33 cellular contexts compared by ENCODE assay signal in genomic region chr14:80699861-80700260, GRCh38.
DNase-seq lines count a peak whose midpoint lies in the region; ATAC-seq and TF ChIP-seq lines count a peak whose summit lies in the region.
"Had no signal": no experiment of that assay in that cellular context is flagged by ENCODE, and none has a peak within 500 bp of the region (broad histone marks: within the 10 kb centered on the region; RNA-seq: fewer than 3 reads in every experiment).

No MANE protein-coding gene starts in this region.

- no peaks in the 10 kb centered on the region for H3K4me1 Mint-ChIP-seq in T-cell
- H3K4me1 Mint-ChIP-seq in chondrocyte (ENCODE audit: low read depth), result no peaks in the 10 kb centered on the region
- H3K4me1 Mint-ChIP-seq: endodermal cell had no signal

- no peak overlapping the region for H3K18ac ChIP-seq in trophoblast cell (ENCODE audit: low read length)

- no peaks in the 10 kb centered on the region for H3K79me2 ChIP-seq in parathyroid adenoma
- no peaks in the 10 kb centered on the region for H3K79me2 ChIP-seq in trophoblast cell (ENCODE audit: control insufficient read depth, insufficient read depth, low read length, poor library complexity)
- H3K79me2 ChIP-seq: hepatocyte had no signal

- H2BK12ac ChIP-seq in trophoblast cell (ENCODE audit: low read length), result no peak overlapping the region

- no peak for TF ChIP-seq CTCF in parathyroid adenoma (IDR thresholded peaks at IDR 0.05)
- no peak for TF ChIP-seq CTCF in chondrocyte (IDR thresholded peaks at IDR 0.05)

- H3K4me2 ChIP-seq in parathyroid adenoma (ENCODE audit: low read length) (no peak overlapping the region), trophoblast cell (ENCODE audit: low read length) (no peak overlapping the region)
- H3K4me2 ChIP-seq: BLaER1, hepatocyte had no signal

- H3K4me3 Mint-ChIP-seq in T-cell (no peak overlapping the region), chondrocyte (ENCODE audit: unreplicated experiment) (no peak overlapping the region)
- H3K4me3 Mint-ChIP-seq: dendritic cell treated with granulocyte-macrophage colony-stimulating factor and Interleukin-4, amounts not matched to agents 40 ng/mL and 50 ng/mL, for 4 days; endodermal cell; T-helper 1 cell treated with Interleukin-12 subunit alpha and Interleukin-12 subunit beta and Interleukin-4 antibody, amounts not matched to agents 30 μg/mL and 1 μg/mL, for 36 hours had no signal

- peaks cover 11% of the 10 kb centered on the region for H3K36me3 Mint-ChIP-seq in T-cell
- H3K36me3 Mint-ChIP-seq in chondrocyte (ENCODE audit: low read depth), result peaks cover 1% of the 10 kb centered on the region

- H2BK5ac ChIP-seq in trophoblast cell (ENCODE audit: low read depth, low read length, poor library complexity), result no peak overlapping the region

- DNase-seq in trophoblast cell, result no peak
- no peak for DNase-seq in T-cell
- DNase-seq in COLO668 (lab: John Stamatoyannopoulos, UW; ENCODE audit: unreplicated experiment), result no peak
- DNase-seq in chondrocyte (ENCODE audit: low spot score), result no peak
- DNase-seq: activated CD4-positive, CD25-positive, alpha-beta regulatory T cell treated with anti-CD3 and anti-CD28 coated beads, Interleukin-2, amount 50 U/mL, for 72 hours; activated gamma-delta T cell; activated T-cell treated with anti-CD3 and anti-CD28 coated beads, Interleukin-2, amount 50 U/mL, for 1 hour; central memory CD4-positive, alpha-beta T cell; COR-L47; DMS79; endodermal cell; foreskin fibroblast; GDM1; NCI-H1092 treated with DMSO at 0.1 percent for 48 hours; NCI-H187 treated with DMSO at 0.1 percent for 48 hours; NCI-H345; NCI-H748 treated with DMSO at 0.1 percent for 48 hours; stimulated activated CD4-positive, alpha-beta T cell treated with anti-CD3 and anti-CD28 coated beads, Interleukin-12 subunit alpha, Interleukin-12 subunit beta, amount 100 ng/mL, for 4 hours; stimulated activated CD4-positive, alpha-beta T cell treated with anti-CD3 and anti-CD28 coated beads, Interleukin-4, amount 100 ng/mL, for 1 hour; testis; uterus had no signal

- H3K23ac ChIP-seq in trophoblast cell (ENCODE audit: low read length), result no peak overlapping the region

- ATAC-seq in GM18519 (IDR thresholded peaks at IDR 0.05; ENCODE audit: low FRiP score, unreplicated experiment), result peak; percentile 43
- peak; percentile 54 for ATAC-seq in GM21390 (IDR thresholded peaks at IDR 0.05; ENCODE audit: unreplicated experiment)
- peak; percentile 51 for ATAC-seq in HG03103 (IDR thresholded peaks at IDR 0.05; ENCODE audit: low read depth, unreplicated experiment)
- no peak for ATAC-seq in T-cell (replicated peaks in 1 of 4)
- ATAC-seq: esophagus mucosa, sciatic nerve had no signal

- H3K36me3 ChIP-seq in parathyroid adenoma (ENCODE audit: control insufficient read depth, insufficient read depth, low read length) (no peaks in the 10 kb centered on the region), trophoblast cell (ENCODE audit: control insufficient read depth in 1 of 2, insufficient read depth in 2 of 2, low read length in 2 of 2) (no peaks in the 10 kb centered on the region)
- H3K36me3 ChIP-seq: HAP-1, uterus had no signal

- H2AFZ ChIP-seq in parathyroid adenoma (peak overlapping the region; percentile 62), trophoblast cell (ENCODE audit: insufficient read depth, low read length, poor library complexity) (no peak overlapping the region)
- H2AFZ ChIP-seq: hepatocyte had no signal

- H3K27ac ChIP-seq in parathyroid adenoma (no peak overlapping the region), trophoblast cell (ENCODE audit: low read depth, low read length) (no peak overlapping the region)
- H3K27ac ChIP-seq: BLaER1, hepatocyte, SK-N-MC, testis, uterus had no signal

- H3K9ac ChIP-seq in parathyroid adenoma (no peak overlapping the region), trophoblast cell (ENCODE audit: low read length) (no peak overlapping the region)
- H3K9ac ChIP-seq: BLaER1 had no signal

- H3K27me3 ChIP-seq in parathyroid adenoma (ENCODE audit: control insufficient read depth, insufficient read depth, low read length) (no peaks in the 10 kb centered on the region), trophoblast cell (ENCODE audit: insufficient read depth, low read length) (no peaks in the 10 kb centered on the region)
- H3K27me3 ChIP-seq: BLaER1, hepatocyte, testis, uterus had no signal

- H3K79me1 ChIP-seq in trophoblast cell (ENCODE audit: low read length), result no peaks in the 10 kb centered on the region

- peaks cover 12% of the 10 kb centered on the region for H3K4me1 ChIP-seq in parathyroid adenoma
- H3K4me1 ChIP-seq in trophoblast cell (ENCODE audit: control insufficient read depth in 1 of 2, insufficient read depth in 2 of 2, low read length in 2 of 2), result no peaks in the 10 kb centered on the region
- H3K4me1 ChIP-seq: BLaER1, testis, uterus had no signal

- H3K9me3 Mint-ChIP-seq in T-cell (no peaks in the 10 kb centered on the region), chondrocyte (ENCODE audit: low read depth) (peaks cover 2% of the 10 kb centered on the region)
- H3K9me3 Mint-ChIP-seq: dendritic cell treated with granulocyte-macrophage colony-stimulating factor and Interleukin-4, amounts not matched to agents 40 ng/mL and 50 ng/mL, for 4 days; endodermal cell; T-helper 1 cell treated with Interleukin-12 subunit alpha and Interleukin-12 subunit beta and Interleukin-4 antibody, amounts not matched to agents 30 μg/mL and 1 μg/mL, for 36 hours had no signal

- no peak overlapping the region for H4K12ac ChIP-seq in trophoblast cell (ENCODE audit: low read depth, low read length)

- no peak overlapping the region for H3K14ac ChIP-seq in trophoblast cell (ENCODE audit: low read length)

- H3K27me3 Mint-ChIP-seq in T-cell (no peaks in the 10 kb centered on the region), chondrocyte (ENCODE audit: low read depth) (no peaks in the 10 kb centered on the region)
- H3K27me3 Mint-ChIP-seq: dendritic cell treated with granulocyte-macrophage colony-stimulating factor and Interleukin-4, amounts not matched to agents 40 ng/mL and 50 ng/mL, for 4 days had no signal

- no peak overlapping the region for H2BK120ac ChIP-seq in trophoblast cell (ENCODE audit: insufficient read depth, low read length, poor library complexity)

- CTCF ChIA-PET in T-cell (lab: Charles Lee), result no interaction called here

- POLR2A ChIA-PET in T-cell (lab: Charles Lee), result no interaction called here

- H3K27ac Mint-ChIP-seq in T-cell, result no peak overlapping the region
- H3K27ac Mint-ChIP-seq in chondrocyte (ENCODE audit: unreplicated experiment), result no peak overlapping the region
- H3K27ac Mint-ChIP-seq: dendritic cell treated with granulocyte-macrophage colony-stimulating factor and Interleukin-4, amounts not matched to agents 40 ng/mL and 50 ng/mL, for 4 days; endodermal cell; T-helper 1 cell treated with Interleukin-12 subunit alpha and Interleukin-12 subunit beta and Interleukin-4 antibody, amounts not matched to agents 30 μg/mL and 1 μg/mL, for 36 hours had no signal

- no peak overlapping the region for H4K91ac ChIP-seq in trophoblast cell (ENCODE audit: low read depth, low read length)

- no peak overlapping the region for H3K4ac ChIP-seq in trophoblast cell (ENCODE audit: low read depth, low read length)

- H4K8ac ChIP-seq in trophoblast cell (ENCODE audit: low read depth, low read length), result no peak overlapping the region

- no CpG with 5 or more reads among the region's 4 CpGs for WGBS in trophoblast cell (ENCODE audit: extremely low coverage, insufficient coverage, insufficient read length)

- H3K4me3 ChIP-seq in parathyroid adenoma (ENCODE audit: low read depth, low read length) (no peak overlapping the region), trophoblast cell (ENCODE audit: low read depth, low read length) (no peak overlapping the region)
- H3K4me3 ChIP-seq: BLaER1, HAP-1, hepatocyte, SK-N-MC, testis, uterus had no signal

- H2AK5ac ChIP-seq in trophoblast cell (ENCODE audit: low read length), result no peak overlapping the region

- no peaks in the 10 kb centered on the region for H3K9me3 ChIP-seq in parathyroid adenoma (ENCODE audit: control insufficient read depth, low read length)
- H3K9me3 ChIP-seq in trophoblast cell (ENCODE audit: insufficient read depth, low read depth, low read length), result no peaks in the 10 kb centered on the region
- H3K9me3 ChIP-seq: BLaER1, HAP-1, testis, uterus had no signal

Comparison
In these comparisons a context has a peak if more than half of its experiments do, and no peak if none do; other contexts are left out.
1. ATAC-seq: peak in GM18519 (single experiment), GM21390 (single experiment) and HG03103 (single experiment); none in T-cell (0 of 4).